In genomic region chr4:154836030-154836429, GRCh38 we compare ENCODE assay signal across 32 cellular contexts. TPM values are rescaled to one million over a fixed set of nuclear protein-coding genes. Genes with fewer than 3 reads are reported as not detected.
"Had no signal": no experiment of that assay in that cellular context is flagged by ENCODE, and none has a peak within 500 bp of the region (broad histone marks: within the 10 kb centered on the region; RNA-seq: fewer than 3 reads in every experiment).

No MANE protein-coding gene starts in this region.

- H3K36me3 ChIP-seq: brain microvascular endothelial cell had no signal

- H3K27ac Mint-ChIP-seq: activated B cell treated with CpG ODN at 0.5 μM for 24 hours; activated CD8-positive, alpha-beta T cell treated with anti-CD3 and anti-CD28 coated beads for 36 hours; activated naive CD8-positive, alpha-beta T cell; activated T-helper 17 cell treated with anti-CD3 and anti-CD28 coated beads, Interleukin-2, amount 50 U/mL, for 72 hours; dendritic cell treated with granulocyte-macrophage colony-stimulating factor and Interleukin-4, amounts not matched to agents 40 ng/mL and 50 ng/mL, for 4 days; endodermal cell; T-helper 17 cell; T-helper 2 cell treated with Interferon-gamma antibody and Interleukin-4, amounts not matched to agents 5 μg/mL and 100 μg/mL, for 36 hours had no signal

- H3K36me3 Mint-ChIP-seq: activated naive CD8-positive, alpha-beta T cell had no signal

- H3K27ac ChIP-seq: brain microvascular endothelial cell, coronary artery, dorsolateral prefrontal cortex had no signal

- H3K27me3 Mint-ChIP-seq: activated B cell treated with CpG ODN at 0.5 μM for 24 hours; activated CD8-positive, alpha-beta T cell treated with anti-CD3 and anti-CD28 coated beads for 36 hours; activated T-helper 17 cell treated with anti-CD3 and anti-CD28 coated beads, Interleukin-2, amount 50 U/mL, for 72 hours; central memory CD8-positive, alpha-beta T cell; dendritic cell treated with granulocyte-macrophage colony-stimulating factor and Interleukin-4, amounts not matched to agents 40 ng/mL and 50 ng/mL, for 4 days; T-helper 17 cell had no signal

- H3K4me3 ChIP-seq: coronary artery, dorsolateral prefrontal cortex had no signal

- DNase-seq: activated B cell treated with CpG ODN at 0.5 μM for 24 hours; activated CD4-positive, alpha-beta T cell treated with anti-CD3 and anti-CD28 coated beads for 48 hours; activated CD4-positive, alpha-beta T cell treated with anti-CD3 and anti-CD28 coated beads, Interleukin-2, amount 50 U/mL, for 1 hour; activated CD4-positive, alpha-beta T cell treated with anti-CD3 and anti-CD28 coated beads, Interleukin-2, amount 50 U/mL, for 48 hours; activated CD8-positive, alpha-beta memory T cell treated with anti-CD3 and anti-CD28 coated beads for 24 hours; activated CD8-positive, alpha-beta T cell treated with anti-CD3 and anti-CD28 coated beads for 36 hours; activated effector memory CD4-positive, alpha-beta T cell treated with Interleukin-2 at 50 U/mL for 16 hours; activated gamma-delta T cell treated with Interleukin-2 at 50 U/mL for 16 hours; activated naive CD4-positive, alpha-beta T cell treated with anti-CD3 and anti-CD28 coated beads, Interleukin-2, amount 50 U/mL, for 16 hours; activated naive CD4-positive, alpha-beta T cell treated with Interleukin-2 at 50 U/mL for 16 hours; activated T-cell treated with anti-CD3 and anti-CD28 coated beads, Interleukin-2, amount 50 U/mL, for 4 hours; amniotic stem cell; brain microvascular endothelial cell; dorsolateral prefrontal cortex; effector memory CD4-positive, alpha-beta T cell; endodermal cell; foreskin fibroblast; head of caudate nucleus; T-helper 1 cell; T-helper 17 cell; T1000 had no signal

- H3K4me1 Mint-ChIP-seq: activated B cell treated with CpG ODN at 0.5 μM for 24 hours; activated T-helper 17 cell treated with anti-CD3 and anti-CD28 coated beads, Interleukin-2, amount 50 U/mL, for 72 hours; central memory CD8-positive, alpha-beta T cell; T-helper 17 cell had no signal

- H3K27me3 ChIP-seq: brain microvascular endothelial cell, dorsolateral prefrontal cortex had no signal

- H3K9me3 Mint-ChIP-seq: endodermal cell had no signal

- FAIRE-seq: astrocyte, bronchial epithelial cell, frontal cortex had no signal

- ATAC-seq: activated CD4-positive, CD25-positive, alpha-beta regulatory T cell treated with anti-CD3 and anti-CD28 coated beads, Interleukin-2, amount 50 U/mL, for 24 hours; activated CD8-positive, alpha-beta T cell treated with anti-CD3 and anti-CD28 coated beads for 36 hours; activated T-cell treated with anti-CD3 and anti-CD28 coated beads, Interleukin-2, amount 50 U/mL, for 4 hours; activated T-helper 17 cell treated with anti-CD3 and anti-CD28 coated beads, Interleukin-2, amount 50 U/mL, for 72 hours; esophagus mucosa; T-helper 17 cell had no signal

- H3K4me3 Mint-ChIP-seq: activated B cell treated with CpG ODN at 0.5 μM for 24 hours; activated CD8-positive, alpha-beta T cell treated with anti-CD3 and anti-CD28 coated beads for 36 hours; activated naive CD8-positive, alpha-beta T cell; activated T-cell treated with anti-CD3 and anti-CD28 coated beads, Interleukin-2, amount 50 U/mL, for 4 hours; activated T-helper 17 cell treated with anti-CD3 and anti-CD28 coated beads, Interleukin-2, amount 50 U/mL, for 72 hours; central memory CD8-positive, alpha-beta T cell; dendritic cell treated with granulocyte-macrophage colony-stimulating factor and Interleukin-4, amounts not matched to agents 40 ng/mL and 50 ng/mL, for 4 days; endodermal cell; T-helper 17 cell; T-helper 2 cell treated with Interferon-gamma antibody and Interleukin-4, amounts not matched to agents 5 μg/mL and 100 μg/mL, for 36 hours had no signal

RNA-seq across cellular contexts. Expression of gene RBM46, which starts 55.0 kb away (rescaled TPM):
- total RNA-seq: activated B cell treated with CpG ODN at 0.5 μM for 24 hours; activated CD8-positive, alpha-beta T cell treated with anti-CD3 and anti-CD28 coated beads for 36 hours; activated T-cell treated with anti-CD3 and anti-CD28 coated beads, Interleukin-2, amount 50 U/mL, for 4 hours; activated T-helper 17 cell treated with anti-CD3 and anti-CD28 coated beads, Interleukin-2, amount 50 U/mL, for 72 hours; astrocyte; esophagus mucosa; frontal cortex; T-helper 17 cell had no signal
